Comparison of ENCODE assay signal across 8 cellular contexts in genomic region chr4:8228319-8229250, GRCh38. TPM values are rescaled to one million over a fixed set of nuclear protein-coding genes. Genes with fewer than 3 reads are reported as not detected.
DNase-seq lines count a peak whose midpoint lies in the region; ATAC-seq and TF ChIP-seq lines count a peak whose summit lies in the region.

No MANE protein-coding gene starts in this region.

- no peak overlapping the region for H3K27ac ChIP-seq in Panc1 (ENCODE audit: low read length)

- no peaks in the 10 kb centered on the region for H3K9me3 ChIP-seq in Panc1 (ENCODE audit: control insufficient read depth, insufficient read depth, low read depth, low read length)

- in situ Hi-C loops in Panc1 (cut with HindIII; ENCODE audit: low pct_unique_long_range_greater_than_20kb, low sequenced_read_pairs) = no loop called here

- no peaks in the 10 kb centered on the region for H3K36me3 ChIP-seq in Panc1 (ENCODE audit: control insufficient read depth, insufficient read depth, low read length)

- TF ChIP-seq CTCF in Panc1 (IDR thresholded peaks at IDR 0.05) = no peak

- CTCF ChIA-PET in Panc1 (lab: Charles Lee) = no interaction called here

- POLR2A ChIA-PET in Panc1 (lab: Charles Lee) = interaction anchor here (0.6 kb wide), 1 partner anchor 75 kb away, joined by 5 read pairs; no protein-coding TSS in a partner anchor

- no TSS peak for BruUV-seq in Panc1 (replicated peaks; lab: Mats Ljungman, UMichigan)

- H3K27me3 ChIP-seq in Panc1 (ENCODE audit: control insufficient read depth, insufficient read depth, low read length) = no peaks in the 10 kb centered on the region

- ATAC-seq in HG03045 (IDR thresholded peaks at IDR 0.05; ENCODE audit: unreplicated experiment) (peak; percentile 75), Panc1 (peak; percentile 63)

- intact Hi-C loops in Panc1 (cut with micrococcal nuclease; ENCODE audit: unreplicated experiment) = no loop called here

- no peaks in the 10 kb centered on the region; the same call in none of the 2 replicates for H3K4me1 ChIP-seq in Panc1 (ENCODE audit: control insufficient read depth, insufficient read depth, low read length)

- H3K4me3 ChIP-seq in Panc1 (ENCODE audit: low read depth in 2 of 2, low read length in 2 of 2) = no peak overlapping the region

- peak; percentile 59 for DNase-seq in NCI-H146 (lab: John Stamatoyannopoulos, UW)
- DNase-seq in NCI-H146 treated with DMSO at 0.1 percent for 48 hours (lab: John Stamatoyannopoulos, UW; ENCODE audit: unreplicated experiment) = no peak
- no peak for DNase-seq in Panc1 (ENCODE audit: low read depth, low spot score)
- DNase-seq in activated effector memory CD4-positive, alpha-beta T cell treated with anti-CD3 and anti-CD28 coated beads, Interleukin-2, amount 50 U/mL, for 16 hours = peak; percentile 90
- DNase-seq in glomerular visceral epithelial cell (ENCODE audit: extremely low spot score) = peak; percentile 78
- peak; percentile 65 to 70 for DNase-seq in stimulated activated CD4-positive, alpha-beta T cell treated with anti-CD3 and anti-CD28 coated beads, Interleukin-12 subunit alpha, Interleukin-12 subunit beta, amount 100 ng/mL, for 24 hours (ENCODE audit: low read depth in 2 of 2)
- DNase-seq in NCI-H1436 (lab: John Stamatoyannopoulos, UW) = no peak

RNA-seq across cellular contexts. Expression of gene SH3TC1, which starts 29.5 kb away (rescaled TPM):
- total RNA-seq in Panc1 (2021; ENCODE audit: unreplicated experiment) = 4.5 TPM
- 2.2 TPM for polyA plus RNA-seq in Panc1 (2012; ENCODE audit: insufficient read length)

RNA-seq across cellular contexts. Expression of gene HTRA3, which starts 41.0 kb away (rescaled TPM):
- total RNA-seq in Panc1 (2021; ENCODE audit: unreplicated experiment) = 0.98 TPM
- polyA plus RNA-seq in Panc1 (2012; ENCODE audit: insufficient read length) = 2.1 TPM

Comparison
In these comparisons a context has a peak if more than half of its experiments do, and no peak if none do; other contexts are left out.
1. DNase-seq: peak in NCI-H146 (single experiment), activated effector memory CD4-positive, alpha-beta T cell treated with anti-CD3 and anti-CD28 coated beads, Interleukin-2, amount 50 U/mL, for 16 hours (single experiment), glomerular visceral epithelial cell (single experiment) and stimulated activated CD4-positive, alpha-beta T cell treated with anti-CD3 and anti-CD28 coated beads, Interleukin-12 subunit alpha, Interleukin-12 subunit beta, amount 100 ng/mL, for 24 hours (2 of 2); none in NCI-H146 treated with DMSO at 0.1 percent for 48 hours (single experiment), Panc1 (single experiment) and NCI-H1436 (single experiment).